ENCODE assay signal across 5 cellular contexts in the genomic region with DNA sequence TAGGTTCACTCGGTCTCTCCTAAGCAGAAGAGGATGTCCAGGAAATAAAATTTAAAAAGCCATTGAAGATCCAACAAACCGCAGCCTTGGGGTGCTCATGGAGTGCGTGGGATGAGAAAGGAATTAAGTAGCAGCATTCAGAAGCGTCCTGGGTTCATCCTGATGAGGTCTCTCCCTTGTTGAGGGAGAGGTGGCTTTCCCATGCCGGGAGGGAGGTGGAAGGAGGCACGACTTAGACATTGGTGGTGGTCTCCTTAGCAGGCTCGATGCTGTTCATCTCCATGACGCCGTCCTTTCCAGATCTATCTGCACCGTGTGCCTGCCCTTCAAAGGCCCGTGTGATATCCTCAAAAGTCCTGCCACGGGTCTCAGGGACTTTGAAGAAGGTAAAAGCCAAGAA. TPM values are rescaled to one million over a fixed set of nuclear protein-coding genes. Genes with fewer than 3 reads are reported as not detected.
"Had no signal": no experiment of that assay in that cellular context is flagged by ENCODE, and none has a peak within 500 bp of the region (broad histone marks: within the 10 kb centered on the region; RNA-seq: fewer than 3 reads in every experiment).

No MANE protein-coding gene starts in this region.

RNA-seq across cellular contexts. Expression of a gene that starts 48.5 kb away (rescaled TPM):
- total RNA-seq: cardiac muscle cell, esophagus mucosa, kidney had no signal
- polyA plus RNA-seq: aorta, liver had no signal
